Comparison of ENCODE assay signal across 8 cellular contexts in the genomic region with DNA sequence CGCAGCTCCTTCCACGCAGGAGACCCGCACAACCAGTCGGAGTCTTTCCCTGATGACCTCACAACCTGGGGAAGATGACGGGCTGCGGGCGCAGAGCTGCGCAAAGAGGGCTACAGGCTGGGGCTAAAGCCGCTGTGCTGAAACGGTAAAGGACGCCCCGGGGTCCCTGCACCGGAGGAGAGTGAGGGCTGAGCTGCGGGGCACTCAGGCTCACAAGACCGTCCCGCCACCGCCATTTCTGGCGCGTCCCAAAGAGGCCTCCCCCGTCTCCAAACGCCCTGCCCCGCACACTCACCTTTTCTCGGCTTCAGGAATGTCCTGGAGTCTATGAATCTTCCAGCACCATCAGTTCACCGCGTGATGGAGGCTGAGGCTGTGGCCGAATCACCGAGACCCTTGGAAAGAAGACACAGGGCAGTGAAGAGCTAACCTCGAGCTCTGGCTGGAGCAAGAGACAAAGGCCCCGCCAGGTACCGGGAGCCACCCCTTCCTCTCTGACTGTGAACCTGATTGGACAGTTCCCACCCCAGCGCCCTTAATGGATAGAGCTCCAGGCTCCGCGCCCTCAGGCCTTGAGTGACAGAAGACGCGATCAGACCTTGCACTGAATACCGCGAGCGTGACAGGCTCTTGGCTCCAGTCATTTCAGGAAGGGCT. TPM values are rescaled to one million over a fixed set of nuclear protein-coding genes. Genes with fewer than 3 reads are reported as not detected.
DNase-seq lines count a peak whose midpoint lies in the region; ATAC-seq, FAIRE-seq and TF ChIP-seq lines count a peak whose summit lies in the region.

No MANE protein-coding gene starts in this region.

- TF ChIP-seq POLR2A in esophagus squamous epithelium (IDR thresholded peaks at IDR 0.05) = no peak

- no peak for TF ChIP-seq CTCF in D721Med (IDR thresholded peaks at IDR 0.05; ENCODE audit: insufficient read depth, missing control alignments)
- no peak for TF ChIP-seq CTCF in parathyroid adenoma (IDR thresholded peaks at IDR 0.05)
- no peak for TF ChIP-seq CTCF in esophagus squamous epithelium (IDR thresholded peaks at IDR 0.05)

- ATAC-seq in Right ventricle myocardium superior (ENCODE audit: poor library complexity) (peak; percentile 94), GM21619 (IDR thresholded peaks at IDR 0.05; ENCODE audit: unreplicated experiment) (no peak)

- POLR2A ChIA-PET in HEK293T (lab: Yijun Ruan, JAX) = no interaction called here

- no peaks in the 10 kb centered on the region for H3K4me1 ChIP-seq in parathyroid adenoma
- H3K4me1 ChIP-seq in esophagus squamous epithelium = no peaks in the 10 kb centered on the region

- WGBS in esophagus squamous epithelium, 2 donors = 1 to 17% methylated on average over 10 to 18 of the region's 38 CpGs

- H3K9ac ChIP-seq in parathyroid adenoma = no peak overlapping the region

- H3K27me3 ChIP-seq in parathyroid adenoma (ENCODE audit: control insufficient read depth, insufficient read depth, low read length) (no peaks in the 10 kb centered on the region), esophagus squamous epithelium (peaks cover 0 to 10% (median 0%) of the 10 kb centered on the region in 4 donors)

- peak; percentile 85 for DNase-seq in D721Med (ENCODE audit: insufficient read length, low spot score)
- DNase-seq in HK-2 (ENCODE audit: unreplicated experiment) = peak; percentile 71
- peak; percentile 5 for DNase-seq in activated CD4-positive, alpha-beta T cell treated with anti-CD3 and anti-CD28 coated beads, Interleukin-2, amount 50 U/mL, for 1 hour
- peak; percentile 59 for DNase-seq in Right ventricle myocardium superior
- no peak for DNase-seq in HEK293T (ENCODE audit: extremely low spot score)
- DNase-seq in esophagus squamous epithelium (lab: John Stamatoyannopoulos, UW) = no peak

- H3K36me3 ChIP-seq in parathyroid adenoma (ENCODE audit: control insufficient read depth, insufficient read depth, low read length) = no peaks in the 10 kb centered on the region
- H3K36me3 ChIP-seq in esophagus squamous epithelium = no peaks in the 10 kb centered on the region

- no peak for FAIRE-seq in D721Med (lab: Jason Lieb, UNC)

- intact Hi-C loops in Right ventricle myocardium superior (cut with DNase I) = no loop called here
- intact Hi-C loops in esophagus squamous epithelium (cut with DNase I) = no loop called here

- no peak overlapping the region for H3K27ac ChIP-seq in parathyroid adenoma
- H3K27ac ChIP-seq in esophagus squamous epithelium = no peak overlapping the region

- H3K9me3 ChIP-seq in parathyroid adenoma (ENCODE audit: control insufficient read depth, low read length) = no peaks in the 10 kb centered on the region
- H3K9me3 ChIP-seq in esophagus squamous epithelium = peaks cover 0 to 59% (median 0%) of the 10 kb centered on the region in 3 donors

- H3K4me2 ChIP-seq in parathyroid adenoma (ENCODE audit: low read length) = peak overlapping the region; percentile 91

- H2AFZ ChIP-seq in parathyroid adenoma = peak overlapping the region; percentile 58

- H3K79me2 ChIP-seq in parathyroid adenoma = no peaks in the 10 kb centered on the region

- peak overlapping the region; percentile 65 for H3K4me3 ChIP-seq in parathyroid adenoma (ENCODE audit: low read depth, low read length)
- H3K4me3 ChIP-seq in esophagus squamous epithelium = peak overlapping the region in 2 of 4 donors; percentile 43 to 44

- CTCF ChIA-PET in HEK293T (lab: Yijun Ruan, JAX) = no interaction called here

TF ChIP-seq in HEK293T, 16 proteins besides CTCF, POLR2A, EP300 and RAD21:
- no peak for TF ChIP-seq FOXK2 (IDR thresholded peaks at IDR 0.05)
- TF ChIP-seq SUZ12 (IDR thresholded peaks at IDR 0.05) = no peak
- TF ChIP-seq ARNT (IDR thresholded peaks at IDR 0.05) = no peak
- no peak for TF ChIP-seq HDGF (IDR thresholded peaks at IDR 0.05; ENCODE audit: borderline replicate concordance)
- TF ChIP-seq, protein P1, sequence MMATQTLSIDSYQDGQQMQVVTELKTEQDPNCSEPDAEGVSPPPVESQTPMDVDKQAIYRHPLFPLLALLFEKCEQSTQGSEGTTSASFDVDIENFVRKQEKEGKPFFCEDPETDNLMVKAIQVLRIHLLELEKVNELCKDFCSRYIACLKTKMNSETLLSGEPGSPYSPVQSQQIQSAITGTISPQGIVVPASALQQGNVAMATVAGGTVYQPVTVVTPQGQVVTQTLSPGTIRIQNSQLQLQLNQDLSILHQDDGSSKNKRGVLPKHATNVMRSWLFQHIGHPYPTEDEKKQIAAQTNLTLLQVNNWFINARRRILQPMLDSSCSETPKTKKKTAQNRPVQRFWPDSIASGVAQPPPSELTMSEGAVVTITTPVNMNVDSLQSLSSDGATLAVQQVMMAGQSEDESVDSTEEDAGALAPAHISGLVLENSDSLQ (IDR thresholded peaks at IDR 0.05) = no peak
- no peak for TF ChIP-seq LEF1 (IDR thresholded peaks at IDR 0.05; ENCODE audit: borderline replicate concordance)
- no peak for TF ChIP-seq FOXM1 (IDR thresholded peaks at IDR 0.05; ENCODE audit: borderline replicate concordance)
- TF ChIP-seq BHLHE40 (IDR thresholded peaks at IDR 0.05; ENCODE audit: borderline replicate concordance) = no peak
- no peak for TF ChIP-seq NFRKB (IDR thresholded peaks at IDR 0.05)

RNA-seq across cellular contexts. Expression of gene ZNF429, which starts 41.8 kb away (rescaled TPM):
- 6.4 TPM for total RNA-seq in Right ventricle myocardium superior
- 10 to 100 TPM in 1 of 4 donors, 1 to 10 TPM in 3; 3.1 to 13.7 (median 5.2) TPM for total RNA-seq in esophagus squamous epithelium

Comparison
In these comparisons a context has a peak if more than half of its experiments do, and no peak if none do; other contexts are left out.
1. DNase-seq: peak in D721Med (single experiment), HK-2 (single experiment), activated CD4-positive, alpha-beta T cell treated with anti-CD3 and anti-CD28 coated beads, Interleukin-2, amount 50 U/mL, for 1 hour (single experiment) and Right ventricle myocardium superior (single experiment); none in HEK293T (single experiment) and esophagus squamous epithelium (single experiment).